ENCODE assay signal across 1 cellular context in genomic region chr6:53347921-53348435, GRCh38.
TF ChIP-seq lines count a peak whose summit lies in the region.

No MANE protein-coding gene starts in this region.

TF ChIP-seq in HepG2, 621 proteins besides CTCF, POLR2A, EP300 and RAD21 (continued from another document and continues in another):
- no peak for TF ChIP-seq ZNF24 (IDR thresholded peaks at IDR 0.05)
- no peak; the same call in 1 of the 2 replicates for TF ChIP-seq ZNF709 (CRISPR knock-in tag; IDR thresholded peaks at IDR 0.05)
- TF ChIP-seq JUNB (CRISPR knock-in tag; IDR thresholded peaks at IDR 0.05; ENCODE audit: borderline replicate concordance), result peak; percentile 58
- no peak for TF ChIP-seq BRF2 (CRISPR knock-in tag; IDR thresholded peaks at IDR 0.05)
- TF ChIP-seq PRDM4 (CRISPR knock-in tag; IDR thresholded peaks at IDR 0.05; ENCODE audit: borderline replicate concordance), result no peak
- TF ChIP-seq TFE3 (CRISPR knock-in tag; IDR thresholded peaks at IDR 0.05), result 0 out of 2 replicates have a peak, but pooled peaks have one; percentile 9
- no peak; the same call in 1 of the 2 replicates for TF ChIP-seq TFDP1 (CRISPR knock-in tag; IDR thresholded peaks at IDR 0.05; ENCODE audit: borderline replicate concordance)
- no peak for TF ChIP-seq RERE (CRISPR knock-in tag; IDR thresholded peaks at IDR 0.05; ENCODE audit: low read depth)
- 0 out of 2 replicates have a peak, but pooled peaks have one; percentile 23 for TF ChIP-seq FOXO4 (CRISPR knock-in tag; conservative IDR thresholded peaks at IDR 0.05)
- TF ChIP-seq IRF9 (CRISPR knock-in tag; IDR thresholded peaks at IDR 0.05; ENCODE audit: borderline replicate concordance), result 0 out of 2 replicates have a peak, but pooled peaks have one; percentile 3
- no peak for TF ChIP-seq ZBTB3 (CRISPR knock-in tag; IDR thresholded peaks at IDR 0.05; ENCODE audit: borderline replicate concordance, low read depth)
- no peak for TF ChIP-seq TOE1 (CRISPR knock-in tag; IDR thresholded peaks at IDR 0.05)
- TF ChIP-seq STAG1 (CRISPR knock-in tag; IDR thresholded peaks at IDR 0.05), result peak; percentile 10; the same call in 1 of the 2 replicates
- TF ChIP-seq RARA (CRISPR knock-in tag; IDR thresholded peaks at IDR 0.05), result no peak
- no peak for TF ChIP-seq ARNT (IDR thresholded peaks at IDR 0.05)
- peak; percentile 37; the same call in 1 of the 2 replicates for TF ChIP-seq ZNF616 (CRISPR knock-in tag; IDR thresholded peaks at IDR 0.05; ENCODE audit: low read depth)
- TF ChIP-seq POLR2AphosphoS5 (IDR thresholded peaks at IDR 0.05; ENCODE audit: low read depth, low read length), result 0 out of 2 replicates have a peak, but pooled peaks have one; percentile 44
- TF ChIP-seq ZNF737 (CRISPR knock-in tag; IDR thresholded peaks at IDR 0.05; ENCODE audit: borderline replicate concordance), result no peak
- no peak; the same call in 1 of the 2 replicates for TF ChIP-seq CSRNP1 (CRISPR knock-in tag; IDR thresholded peaks at IDR 0.05)
- no peak for TF ChIP-seq ONECUT2 (CRISPR knock-in tag; IDR thresholded peaks at IDR 0.05)
- TF ChIP-seq PITX1 (CRISPR knock-in tag; IDR thresholded peaks at IDR 0.05), result peak; percentile 63; the same call in 1 of the 2 replicates
- TF ChIP-seq ZNF33B (CRISPR knock-in tag; IDR thresholded peaks at IDR 0.05), result no peak
- TF ChIP-seq MBNL3 (CRISPR knock-in tag; conservative IDR thresholded peaks at IDR 0.05), result no peak
- peak in 1 of 2 experiments; percentile 47; a peak in 1 of 4 replicates for TF ChIP-seq HMGXB4 (CRISPR knock-in tag; IDR thresholded peaks at IDR 0.05; ENCODE audit: borderline replicate concordance in 1 of 2, low read depth in 1 of 2)
- no peak; the same call in 1 of the 2 replicates for TF ChIP-seq ZNF350 (CRISPR knock-in tag; IDR thresholded peaks at IDR 0.05; ENCODE audit: borderline replicate concordance, low read depth)
- TF ChIP-seq PRPF4 (IDR thresholded peaks at IDR 0.05; ENCODE audit: low read depth, low read length, poor library complexity, severe bottlenecking), result no peak
- TF ChIP-seq TARDBP (CRISPR knock-in tag; IDR thresholded peaks at IDR 0.05), result 0 out of 2 replicates have a peak, but pooled peaks have one; percentile 42
- TF ChIP-seq LRRFIP1 (CRISPR knock-in tag; conservative IDR thresholded peaks at IDR 0.05), result no peak
- TF ChIP-seq HMG20A (CRISPR knock-in tag; IDR thresholded peaks at IDR 0.05; ENCODE audit: borderline replicate concordance), result no peak
- TF ChIP-seq E2F5 (CRISPR knock-in tag; conservative IDR thresholded peaks at IDR 0.05), result no peak
- peak; percentile 44; the same call in 1 of the 2 replicates for TF ChIP-seq MTF1 (CRISPR knock-in tag; IDR thresholded peaks at IDR 0.05)
- peak; percentile 89 for TF ChIP-seq HNRNPLL (IDR thresholded peaks at IDR 0.05; ENCODE audit: low read depth, low read length, poor library complexity, severe bottlenecking)
- TF ChIP-seq MXI1 (IDR thresholded peaks at IDR 0.05; ENCODE audit: borderline replicate concordance, low read depth, low read length), result no peak; the same call in 2 of the 3 replicates
- no peak for TF ChIP-seq KAT2B (IDR thresholded peaks at IDR 0.05; ENCODE audit: borderline replicate concordance, low read depth, low read length)
